ENCODE assay signal across 14 cellular contexts in genomic region chr1:7550261-7550850, GRCh38.
DNase-seq lines count a peak whose midpoint lies in the region; FAIRE-seq and TF ChIP-seq lines count a peak whose summit lies in the region.
"Had no signal": no experiment of that assay in that cellular context is flagged by ENCODE, and none has a peak within 500 bp of the region (broad histone marks: within the 10 kb centered on the region; RNA-seq: fewer than 3 reads in every experiment).

No MANE protein-coding gene starts in this region.

- peak overlapping the region; percentile 61; the same call in 1 of the 2 replicates for H2BK20ac ChIP-seq in H1 (ENCODE audit: low read length)

- H3K18ac ChIP-seq in H1 (ENCODE audit: extremely low read depth, low read length): no peak overlapping the region

- peak overlapping the region; percentile 50 for H3K27ac Mint-ChIP-seq in neural progenitor cell
- H3K27ac Mint-ChIP-seq: CD4-positive, alpha-beta T cell had no signal

- H3K4me1 Mint-ChIP-seq in neural progenitor cell: peaks cover 20% of the 10 kb centered on the region

- H3K4ac ChIP-seq in H1 (replicated peaks; ENCODE audit: insufficient read length, low read depth, low read length): no peak overlapping the region

- TF ChIP-seq POLR2A in H1 (IDR thresholded peaks at IDR 0.05; ENCODE audit: control extremely low read depth in 1 of 2, low read depth in 2 of 2, low read length in 2 of 2) (no peak), GM12891 (IDR thresholded peaks at IDR 0.05; ENCODE audit: low read depth, low read length) (no peak)

- H3K27me3 ChIP-seq in PC-9 (ENCODE audit: insufficient read depth, low read depth): peaks cover 3% of the 10 kb centered on the region; the same call in 1 of the 2 replicates
- no peaks in the 10 kb centered on the region for H3K27me3 ChIP-seq in H1 (replicated peaks in 1 of 4; ENCODE audit: control insufficient read depth in 3 of 4, extremely low read depth in 1 of 4, insufficient read depth in 3 of 4, low read length in 3 of 4)
- no peaks in the 10 kb centered on the region for H3K27me3 ChIP-seq in neural progenitor cell

- H2AFZ ChIP-seq in PC-9: no peak overlapping the region
- peak overlapping the region; percentile 73; the same call in 1 of the 2 replicates for H2AFZ ChIP-seq in H1 (ENCODE audit: low read length)
- H2AFZ ChIP-seq in neural progenitor cell (replicated peaks): no peak overlapping the region

- H3F3A ChIP-seq in PC-9 (ENCODE audit: insufficient read depth, low read depth) (no peaks in the 10 kb centered on the region), neural progenitor cell (ENCODE audit: low read depth) (no peaks in the 10 kb centered on the region)

- intact Hi-C loops in PC-9 (cut with micrococcal nuclease; ENCODE audit: unreplicated experiment): no loop called here

- H3K27me3 Mint-ChIP-seq in neural progenitor cell (ENCODE audit: insufficient read depth, low read depth): peaks cover 5% of the 10 kb centered on the region

- no peak overlapping the region for H3K4me2 ChIP-seq in PC-9
- peak overlapping the region in 1 of 2 experiments; percentile 34; a peak in 1 of 4 replicates for H3K4me2 ChIP-seq in H1 (ENCODE audit: insufficient read depth in 1 of 2, low read depth in 2 of 2, low read length in 2 of 2)
- no peak overlapping the region for H3K4me2 ChIP-seq in neural progenitor cell

- no peak for TF ChIP-seq CTCF in PC-9 (conservative IDR thresholded peaks at IDR 0.05)
- no peak for TF ChIP-seq CTCF in H1 (IDR thresholded peaks at IDR 0.05; ENCODE audit: control extremely low read depth in 1 of 3, insufficient read depth in 1 of 3, low read depth in 1 of 3, low read length in 3 of 3)
- TF ChIP-seq CTCF in neural progenitor cell (IDR thresholded peaks at IDR 0.05): no peak
- TF ChIP-seq CTCF in GM13976 (IDR thresholded peaks at IDR 0.05; ENCODE audit: borderline replicate concordance, control extremely low read depth, extremely low read depth, insufficient read depth, missing control alignments): no peak

- peaks cover 2% of the 10 kb centered on the region for H3K9me3 Mint-ChIP-seq in neural progenitor cell
- H3K9me3 Mint-ChIP-seq: CD4-positive, alpha-beta T cell had no signal

- no peak overlapping the region for H3K4me3 Mint-ChIP-seq in neural progenitor cell
- H3K4me3 Mint-ChIP-seq: CD4-positive, alpha-beta T cell had no signal

- H4K8ac ChIP-seq in H1 (ENCODE audit: extremely low read depth, insufficient read depth, low read length): no peak overlapping the region; the same call in 1 of the 2 replicates

- H3K79me2 ChIP-seq in PC-9 (ENCODE audit: low read depth) (no peaks in the 10 kb centered on the region), H1 (ENCODE audit: control insufficient read depth in 1 of 2, insufficient read depth in 2 of 2, low read length in 2 of 2) (no peaks in the 10 kb centered on the region), neural progenitor cell (ENCODE audit: low read depth) (no peaks in the 10 kb centered on the region)

- H3K4me3 ChIP-seq in PC-9 (no peak overlapping the region), H1 (ENCODE audit: extremely low read depth in 1 of 4, insufficient read depth in 2 of 4, low read depth in 3 of 4, low read length in 4 of 4) (peak overlapping the region in 2 of 4 experiments; percentile 6 to 10; a peak in 2 of 8 replicates), neural progenitor cell (no peak overlapping the region)
- H3K4me3 ChIP-seq: K562 had no signal

- no peaks in the 10 kb centered on the region for H3K9me2 ChIP-seq in PC-9 (ENCODE audit: insufficient read depth)

- 74% methylated on average over 4 of the region's 8 CpGs; no CpG with 5 or more reads in 1 of the 2 experiments for WGBS in H1 (ENCODE audit: extremely low coverage in 1 of 2, insufficient coverage in 1 of 2, insufficient read length in 1 of 2, insufficient replicate concordance in 2 of 2, low coverage in 1 of 2, low lambda C conversion rate in 2 of 2, missing lambda C conversion rate in 1 of 2), 2 experiments

- H3K56ac ChIP-seq in H1 (replicated peaks; ENCODE audit: insufficient read length, low read depth, low read length): no peak overlapping the region

- no peaks in the 10 kb centered on the region for H3K36me3 Mint-ChIP-seq in neural progenitor cell

- H3K4me1 ChIP-seq in PC-9 (replicated peaks; ENCODE audit: insufficient read depth): no peaks in the 10 kb centered on the region
- peaks cover 0 to 14% (median 6%) of the 10 kb centered on the region in 4 experiments; a peak in 6 of 7 replicates for H3K4me1 ChIP-seq in H1 (replicated peaks in 1 of 4; ENCODE audit: control insufficient read depth in 3 of 4, insufficient read depth in 4 of 4, low read length in 3 of 4)
- no peaks in the 10 kb centered on the region for H3K4me1 ChIP-seq in neural progenitor cell

- no peak overlapping the region for H2BK5ac ChIP-seq in H1 (ENCODE audit: low read depth, low read length)

- POLR2A ChIA-PET in PC-9 (lab: Charles Lee; ENCODE audit: unreplicated experiment) (no interaction called here), H1 (lab: Charles Lee; ENCODE audit: partially characterized antibody) (interaction anchor here (1.4 kb wide), 1 partner anchor 11 kb away, joined by 3 read pairs; no protein-coding TSS in a partner anchor)

- no peak overlapping the region for H4K91ac ChIP-seq in H1 (replicated peaks; ENCODE audit: insufficient read length, low read length)

- H4K5ac ChIP-seq in H1 (ENCODE audit: insufficient read length, low read depth, low read length): no peak overlapping the region

- no peak overlapping the region for H2BK120ac ChIP-seq in H1 (replicated peaks; ENCODE audit: low read depth, low read length)

- CTCF ChIA-PET in PC-9 (lab: Charles Lee) (interaction anchor here (1.0 kb wide), 1 partner anchor 10 kb away, joined by 9 read pairs; no protein-coding TSS in a partner anchor), H1 (lab: Charles Lee; ENCODE audit: partially characterized antibody) (interaction anchor here (1.0 to 4.5 kb wide), 5 partner anchors 10 to 343 kb away, joined by 3 to 11 read pairs (median 6); no protein-coding TSS in a partner anchor)

- H2BK15ac ChIP-seq in H1 (ENCODE audit: low read length): no peak overlapping the region

- no peaks in the 10 kb centered on the region for H4K20me1 ChIP-seq in PC-9 (ENCODE audit: insufficient read depth)
- no peaks in the 10 kb centered on the region for H4K20me1 ChIP-seq in H1 (replicated peaks in 1 of 2; ENCODE audit: control insufficient read depth in 1 of 2, insufficient read depth in 2 of 2, low read length in 2 of 2)
- H4K20me1 ChIP-seq in neural progenitor cell (ENCODE audit: low read depth): no peaks in the 10 kb centered on the region

- no peak for TF ChIP-seq RAD21 in H1 (IDR thresholded peaks at IDR 0.05 in 1 of 2, conservative IDR thresholded peaks at IDR 0.05 in 1 of 2; ENCODE audit: low read depth in 2 of 2, low read length in 2 of 2)

- H3K14ac ChIP-seq in H1 (ENCODE audit: insufficient read length): no peak overlapping the region

- H3K27ac ChIP-seq in PC-9 (no peak overlapping the region), H1 (ENCODE audit: low read depth, low read length) (no peak overlapping the region), neural progenitor cell (no peak overlapping the region), caudate nucleus (ENCODE audit: low read depth, low read length) (no peak overlapping the region)

- no peaks in the 10 kb centered on the region for H3K79me1 ChIP-seq in H1 (ENCODE audit: low read depth, low read length)

- H2AK5ac ChIP-seq in H1 (ENCODE audit: low read depth, low read length): no peak overlapping the region

- no peak overlapping the region for H3K23ac ChIP-seq in H1 (ENCODE audit: insufficient read length)

- DNase-seq in ELF-1 (ENCODE audit: low read depth, low spot score) (peak; percentile 38), PC-9 (no peak), H1 (ENCODE audit: low read depth in 1 of 2, low spot score in 2 of 2) (peak; percentile 23 to 76), neural progenitor cell (ENCODE audit: low spot score) (no peak), GM12891 (ENCODE audit: insufficient read length, low spot score) (no peak), GM13976 (ENCODE audit: low spot score) (no peak), caudate nucleus (lab: John Stamatoyannopoulos, UW) (no peak)
- DNase-seq: activated CD4-positive, CD25-positive, alpha-beta regulatory T cell treated with anti-CD3 and anti-CD28 coated beads, Interleukin-2, amount 50 U/mL, for 72 hours; CD4-positive, alpha-beta T cell; NCI-H1417 treated with DMSO at 0.1 percent for 48 hours; NCI-H510A; OCI-M1 had no signal

- no peak overlapping the region for H2BK12ac ChIP-seq in H1 (ENCODE audit: low read depth, low read length)

- TF ChIP-seq EP300 in H1 (IDR thresholded peaks at IDR 0.05; ENCODE audit: borderline replicate concordance in 1 of 2, low read depth in 2 of 2, low read length in 2 of 2): no peak

- no peak overlapping the region for H3K9ac ChIP-seq in H1 (replicated peaks in 1 of 4; ENCODE audit: extremely low read depth in 1 of 4, low read depth in 3 of 4, low read length in 3 of 4)
- H3K9ac ChIP-seq in neural progenitor cell: no peak overlapping the region

- no peaks in the 10 kb centered on the region for H3K36me3 ChIP-seq in PC-9 (ENCODE audit: low read depth)
- no peaks in the 10 kb centered on the region for H3K36me3 ChIP-seq in H1 (ENCODE audit: control insufficient read depth in 2 of 4, insufficient read depth in 4 of 4, low read length in 3 of 4)
- no peaks in the 10 kb centered on the region for H3K36me3 ChIP-seq in neural progenitor cell

- H3K9me3 ChIP-seq in PC-9 (ENCODE audit: insufficient read depth, low read depth) (no peaks in the 10 kb centered on the region), H1 (ENCODE audit: insufficient read depth in 2 of 2, low read depth in 1 of 2, low read length in 1 of 2) (peaks cover 0 to 3% of the 10 kb centered on the region in 2 experiments; a peak in 1 of 4 replicates), neural progenitor cell (ENCODE audit: low read depth) (no peaks in the 10 kb centered on the region)

- FAIRE-seq in H1 (lab: Jason Lieb, UNC) (no peak), GM12891 (lab: Jason Lieb, UNC) (no peak)
- FAIRE-seq: K562, urothelium cell line had no signal

- H3K23me2 ChIP-seq in H1 (ENCODE audit: low read depth, low read length): no peaks in the 10 kb centered on the region

- TSS peak; percentile 39 for BruUV-seq in PC-9 (replicated peaks; lab: Mats Ljungman, UMichigan)

- in situ Hi-C loops in GM13976 (cut with MboI; ENCODE audit: low sequenced_read_pairs, unreplicated experiment): no loop called here

TF ChIP-seq in H1, 55 proteins besides CTCF, POLR2A, EP300 and RAD21 (continues in another document):
- TF ChIP-seq TBP (IDR thresholded peaks at IDR 0.05; ENCODE audit: low read depth, low read length) (no peak), SIRT6 (IDR thresholded peaks at IDR 0.05; ENCODE audit: low read length) (no peak)

TF ChIP-seq in GM12891, 5 proteins besides CTCF, POLR2A, EP300 and RAD21:
- TF ChIP-seq PAX5 (IDR thresholded peaks at IDR 0.05; ENCODE audit: insufficient read depth, low read length, severe bottlenecking) (no peak), POU2F2 (IDR thresholded peaks at IDR 0.05; ENCODE audit: low read depth, low read length) (no peak), TAF1 (IDR thresholded peaks at IDR 0.05; ENCODE audit: low read depth, low read length) (no peak), SPI1 (IDR thresholded peaks at IDR 0.05; ENCODE audit: low read depth, low read length) (no peak), POLR2AphosphoS5 (IDR thresholded peaks at IDR 0.05; ENCODE audit: low read depth, low read length) (no peak)

Comparison
In these comparisons a context has a peak if more than half of its experiments do, and no peak if none do; other contexts are left out.
1. DNase-seq: peak in ELF-1 (single experiment) and H1 (2 of 2); none in PC-9 (0 of 2), neural progenitor cell (single experiment), GM12891 (single experiment), GM13976 (single experiment) and caudate nucleus (0 of 61).